In genomic region chr22:41226728-41227655, GRCh38 we compare ENCODE assay signal across 27 cellular contexts. TPM values are rescaled to one million over a fixed set of nuclear protein-coding genes. Genes with fewer than 3 reads are reported as not detected.
DNase-seq lines count a peak whose midpoint lies in the region; ATAC-seq, FAIRE-seq and TF ChIP-seq lines count a peak whose summit lies in the region.
"Had no signal": no experiment of that assay in that cellular context is flagged by ENCODE, and none has a peak within 500 bp of the region (broad histone marks: within the 10 kb centered on the region; RNA-seq: fewer than 3 reads in every experiment).

No MANE protein-coding gene starts in this region.

- H3K36me3 Mint-ChIP-seq in activated naive CD4-positive, alpha-beta T cell treated with anti-CD3 and anti-CD28 coated beads, Interleukin-2, amount 50 U/mL, for 72 hours = peaks cover 0 to 6% of the 10 kb centered on the region in 2 donors
- peaks cover 4% of the 10 kb centered on the region for H3K36me3 Mint-ChIP-seq in activated naive CD8-positive, alpha-beta T cell treated with anti-CD3 and anti-CD28 coated beads, Interleukin-2, amount 10 ng/mL, durations not matched to agents 7 days and 5 days

- no peak for DNase-seq in activated naive CD4-positive, alpha-beta T cell treated with anti-CD3 and anti-CD28 coated beads, Interleukin-2, amount 50 U/mL, for 72 hours (ENCODE audit: low spot score in 2 of 2)
- DNase-seq in activated naive CD4-positive, alpha-beta T cell treated with anti-CD3 and anti-CD28 coated beads, Interleukin-2, amount 50 U/mL, for 16 hours = no peak
- no peak for DNase-seq in activated naive CD8-positive, alpha-beta T cell treated with anti-CD3 and anti-CD28 coated beads, Interleukin-2, amount 10 ng/mL, durations not matched to agents 7 days and 5 days
- no peak for DNase-seq in right lobe of liver
- peak; percentile 19 to 31 for DNase-seq in gastrocnemius medialis
- DNase-seq in mucosa of gallbladder (ENCODE audit: low spot score) = no peak
- DNase-seq in D721Med (ENCODE audit: insufficient read length, low spot score) = no peak
- DNase-seq: activated CD4-positive, alpha-beta T cell treated with anti-CD3 and anti-CD28 coated beads, Interleukin-2, amount 50 U/mL, for 48 hours; activated CD4-positive, CD25-positive, alpha-beta regulatory T cell; activated CD8-positive, alpha-beta memory T cell treated with anti-CD3 and anti-CD28 coated beads, Interleukin-2, amount 50 U/mL, for 48 hours; AML-193; DMS79; GF-D8; HCEC 1CT; immature natural killer cell; NCI-H1092; NCI-H1930; NCI-H774; small intestine; T1000 had no signal

- H3K27ac ChIP-seq in right lobe of liver (no peak overlapping the region), gastrocnemius medialis (no peak overlapping the region)
- H3K27ac ChIP-seq: hepatocyte, HL-60, neutrophil had no signal

- peak overlapping the region; percentile 15 to 73 for H3K27ac Mint-ChIP-seq in activated naive CD4-positive, alpha-beta T cell treated with anti-CD3 and anti-CD28 coated beads, Interleukin-2, amount 50 U/mL, for 72 hours
- peak overlapping the region; percentile 10 for H3K27ac Mint-ChIP-seq in activated naive CD8-positive, alpha-beta T cell treated with anti-CD3 and anti-CD28 coated beads, Interleukin-2, amount 10 ng/mL, durations not matched to agents 7 days and 5 days
- H3K27ac Mint-ChIP-seq: stimulated activated memory B cell treated with anti-CD40 and anti-IgM and Interleukin-4, amounts not matched to agents 10 μg/mL and 1 μg/mL and 100 μg/mL, for 72 hours had no signal

- POLR2A ChIA-PET in activated naive CD8-positive, alpha-beta T cell treated with anti-CD3 and anti-CD28 coated beads, Interleukin-2, amount 10 ng/mL, durations not matched to agents 7 days and 5 days (lab: Charles Lee) = no interaction called here

- H3K4me1 ChIP-seq in right lobe of liver (peaks cover 0 to 38% (median 18%) of the 10 kb centered on the region in 4 donors), gastrocnemius medialis (no peaks in the 10 kb centered on the region)

- in situ Hi-C loops in gastrocnemius medialis (cut with MboI; ENCODE audit: low sequenced_read_pairs in 4 of 4) = no loop called here

- 86% methylated on average over 10 of the region's 26 CpGs for WGBS in right lobe of liver (ENCODE audit: insufficient coverage, low coverage, low lambda C conversion rate, missing lambda C conversion rate)

- FAIRE-seq in D721Med (lab: Jason Lieb, UNC) = no peak
- FAIRE-seq: small intestine, urothelium cell line had no signal

- H3K4me1 Mint-ChIP-seq in activated naive CD8-positive, alpha-beta T cell treated with anti-CD3 and anti-CD28 coated beads, Interleukin-2, amount 10 ng/mL, durations not matched to agents 7 days and 5 days = no peaks in the 10 kb centered on the region
- H3K4me1 Mint-ChIP-seq: immature natural killer cell; stimulated activated memory B cell treated with anti-CD40 and anti-IgM and Interleukin-4, amounts not matched to agents 10 μg/mL and 1 μg/mL and 100 μg/mL, for 72 hours had no signal

- no peaks in the 10 kb centered on the region for H3K27me3 Mint-ChIP-seq in activated naive CD8-positive, alpha-beta T cell treated with anti-CD3 and anti-CD28 coated beads, Interleukin-2, amount 10 ng/mL, durations not matched to agents 7 days and 5 days
- H3K27me3 Mint-ChIP-seq: stimulated activated memory B cell treated with anti-CD40 and anti-IgM and Interleukin-4, amounts not matched to agents 10 μg/mL and 1 μg/mL and 100 μg/mL, for 72 hours had no signal

- no peak overlapping the region for H3K4me3 Mint-ChIP-seq in activated naive CD8-positive, alpha-beta T cell treated with anti-CD3 and anti-CD28 coated beads, Interleukin-2, amount 10 ng/mL, durations not matched to agents 7 days and 5 days
- H3K4me3 Mint-ChIP-seq: immature natural killer cell; stimulated activated memory B cell treated with anti-CD40 and anti-IgM and Interleukin-4, amounts not matched to agents 10 μg/mL and 1 μg/mL and 100 μg/mL, for 72 hours had no signal

- TF ChIP-seq POLR2A in right lobe of liver (IDR thresholded peaks at IDR 0.05) = no peak
- no peak for TF ChIP-seq POLR2A in gastrocnemius medialis (IDR thresholded peaks at IDR 0.05)

- no peaks in the 10 kb centered on the region for H3K27me3 ChIP-seq in right lobe of liver
- H3K27me3 ChIP-seq in gastrocnemius medialis = no peaks in the 10 kb centered on the region
- H3K27me3 ChIP-seq: hepatocyte, neutrophil had no signal

- H3K36me3 ChIP-seq in right lobe of liver (peaks cover 0 to 27% (median 12%) of the 10 kb centered on the region in 4 donors), gastrocnemius medialis (peaks cover 0 to 74% of the 10 kb centered on the region in 2 donors)

- intact Hi-C loops in right lobe of liver (cut with DNase I) = no loop called here
- intact Hi-C loops in gastrocnemius medialis (cut with DNase I; ENCODE audit: low total_unique reads) = no loop called here

- no peaks in the 10 kb centered on the region for H3K9me3 Mint-ChIP-seq in activated naive CD4-positive, alpha-beta T cell treated with anti-CD3 and anti-CD28 coated beads, Interleukin-2, amount 50 U/mL, for 72 hours
- H3K9me3 Mint-ChIP-seq in activated naive CD8-positive, alpha-beta T cell treated with anti-CD3 and anti-CD28 coated beads, Interleukin-2, amount 10 ng/mL, durations not matched to agents 7 days and 5 days = no peaks in the 10 kb centered on the region
- H3K9me3 Mint-ChIP-seq: immature natural killer cell; stimulated activated memory B cell treated with anti-CD40 and anti-IgM and Interleukin-4, amounts not matched to agents 10 μg/mL and 1 μg/mL and 100 μg/mL, for 72 hours had no signal

- H3K9me3 ChIP-seq in right lobe of liver (no peaks in the 10 kb centered on the region), gastrocnemius medialis (no peaks in the 10 kb centered on the region)
- H3K9me3 ChIP-seq: neutrophil had no signal

- no peak for ATAC-seq in activated naive CD4-positive, alpha-beta T cell treated with anti-CD3 and anti-CD28 coated beads, Interleukin-2, amount 50 U/mL, for 72 hours
- ATAC-seq in activated naive CD8-positive, alpha-beta T cell treated with anti-CD3 and anti-CD28 coated beads, Interleukin-2, amount 10 ng/mL, durations not matched to agents 7 days and 5 days (ENCODE audit: low read depth) = peak; percentile 38
- ATAC-seq in right lobe of liver (peak in 3 of 4 donors; percentile 24 to 28 (median 25)), gastrocnemius medialis (no peak), HG02840 (IDR thresholded peaks at IDR 0.05; ENCODE audit: low FRiP score, unreplicated experiment) (no peak)
- ATAC-seq: stimulated activated memory B cell treated with anti-CD40 and anti-IgM and Interleukin-4, amounts not matched to agents 10 μg/mL and 1 μg/mL and 100 μg/mL, for 72 hours had no signal

- TF ChIP-seq CTCF in right lobe of liver (IDR thresholded peaks at IDR 0.05) (no peak), gastrocnemius medialis (IDR thresholded peaks at IDR 0.05 in 4 of 5, conservative IDR thresholded peaks at IDR 0.05 in 1 of 5) (no peak), D721Med (IDR thresholded peaks at IDR 0.05; ENCODE audit: insufficient read depth, missing control alignments) (no peak)

- H3K4me3 ChIP-seq in right lobe of liver (no peak overlapping the region), gastrocnemius medialis (no peak overlapping the region)
- H3K4me3 ChIP-seq: hepatocyte had no signal

RNA-seq across cellular contexts. Expression of gene CHADL, which starts 13.7 kb away (rescaled TPM):
- under 1 TPM; 0.20 to 0.29 TPM for total RNA-seq in activated naive CD4-positive, alpha-beta T cell treated with anti-CD3 and anti-CD28 coated beads, Interleukin-2, amount 50 U/mL, for 72 hours
- under 1 TPM; 0.45 to 0.83 TPM for total RNA-seq in activated naive CD8-positive, alpha-beta T cell treated with anti-CD3 and anti-CD28 coated beads, Interleukin-2, amount 10 ng/mL, durations not matched to agents 7 days and 5 days
- total RNA-seq in right lobe of liver = 1 to 10 TPM in 3 of 6 experiments, under 1 TPM in 3; 0.75 to 1.5 (median 1.1) TPM
- 1 to 10 TPM in 1 of 4 donors, under 1 TPM in 1, not detected in 2; 0.73 to 1.3 TPM for total RNA-seq in gastrocnemius medialis
- 5.4 TPM for total RNA-seq in mucosa of gallbladder
- total RNA-seq: A172 had no signal

RNA-seq across cellular contexts. Expression of gene L3MBTL2, which starts 21.9 kb away (rescaled TPM):
- 10 to 100 TPM; 30.5 to 34.4 TPM for total RNA-seq in activated naive CD4-positive, alpha-beta T cell treated with anti-CD3 and anti-CD28 coated beads, Interleukin-2, amount 50 U/mL, for 72 hours
- total RNA-seq in activated naive CD8-positive, alpha-beta T cell treated with anti-CD3 and anti-CD28 coated beads, Interleukin-2, amount 10 ng/mL, durations not matched to agents 7 days and 5 days = 10 to 100 TPM; 37.5 to 38.7 TPM
- total RNA-seq in right lobe of liver (10 to 100 TPM in 4 of 6 experiments, 1 to 10 TPM in 2; 6.6 to 11.7 (median 10.4) TPM), gastrocnemius medialis (10 to 100 TPM in 3 of 4 donors, 1 to 10 TPM in 1; 4.8 to 14.4 (median 12.4) TPM), mucosa of gallbladder (28.3 TPM)

RNA-seq across cellular contexts. Expression of gene RANGAP1, which starts 59.0 kb away (rescaled TPM):
- total RNA-seq in activated naive CD4-positive, alpha-beta T cell treated with anti-CD3 and anti-CD28 coated beads, Interleukin-2, amount 50 U/mL, for 72 hours = 100 to 1,000 TPM; 137 to 142 TPM
- 10 to 100 TPM; 93.6 to 98.3 TPM for total RNA-seq in activated naive CD8-positive, alpha-beta T cell treated with anti-CD3 and anti-CD28 coated beads, Interleukin-2, amount 10 ng/mL, durations not matched to agents 7 days and 5 days
- total RNA-seq in right lobe of liver (10 to 100 TPM; 27.4 to 56.3 (median 37.6) TPM), gastrocnemius medialis (10 to 100 TPM; 31.4 to 75.2 (median 52.1) TPM), mucosa of gallbladder (85.6 TPM)

Comparison
In these comparisons a context has a peak if more than half of its experiments do, and no peak if none do; other contexts are left out.
1. ATAC-seq: peak in activated naive CD8-positive, alpha-beta T cell treated with anti-CD3 and anti-CD28 coated beads, Interleukin-2, amount 10 ng/mL, durations not matched to agents 7 days and 5 days (single experiment) and right lobe of liver (3 of 4); none in activated naive CD4-positive, alpha-beta T cell treated with anti-CD3 and anti-CD28 coated beads, Interleukin-2, amount 50 U/mL, for 72 hours (0 of 2), gastrocnemius medialis (0 of 2) and HG02840 (single experiment).
2. DNase-seq: peak in gastrocnemius medialis (2 of 2); none in activated naive CD4-positive, alpha-beta T cell treated with anti-CD3 and anti-CD28 coated beads, Interleukin-2, amount 50 U/mL, for 72 hours (0 of 2), activated naive CD4-positive, alpha-beta T cell treated with anti-CD3 and anti-CD28 coated beads, Interleukin-2, amount 50 U/mL, for 16 hours (single experiment), activated naive CD8-positive, alpha-beta T cell treated with anti-CD3 and anti-CD28 coated beads, Interleukin-2, amount 10 ng/mL, durations not matched to agents 7 days and 5 days (single experiment), right lobe of liver (0 of 3), mucosa of gallbladder (single experiment) and D721Med (single experiment).